26 cellular contexts compared by ENCODE assay signal in the genomic region with DNA sequence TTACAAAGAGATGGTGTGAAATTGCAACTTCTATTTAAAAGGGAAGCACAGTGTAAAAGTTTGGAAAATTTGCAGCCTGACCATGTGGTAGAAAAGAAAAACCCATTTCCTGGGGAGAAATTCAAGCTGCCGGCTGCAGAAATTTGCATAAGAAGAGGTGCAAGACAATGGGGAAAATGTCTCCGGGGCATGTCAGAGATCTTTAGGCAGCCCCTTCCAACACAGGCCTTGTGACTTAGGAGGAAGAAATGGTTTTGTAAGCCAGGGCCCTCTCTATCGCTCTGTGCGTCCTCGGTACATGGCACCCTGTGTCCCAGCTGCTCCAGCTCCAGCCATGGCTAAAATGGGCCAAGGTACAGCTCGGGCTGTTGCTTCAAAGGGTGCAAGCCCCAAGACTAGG. TPM values are rescaled to one million over a fixed set of nuclear protein-coding genes. Genes with fewer than 3 reads are reported as not detected.
"Had no signal": no experiment of that assay in that cellular context is flagged by ENCODE, and none has a peak within 500 bp of the region (broad histone marks: within the 10 kb centered on the region; RNA-seq: fewer than 3 reads in every experiment).

No MANE protein-coding gene starts in this region.

- H3K9ac ChIP-seq: neural progenitor cell, parathyroid adenoma had no signal

- H3K36me3 ChIP-seq: colonic mucosa, gastroesophageal sphincter, heart left ventricle, left lung, neural progenitor cell, stomach, thyroid gland had no signal

- H3K79me2 ChIP-seq: hepatocyte, parathyroid adenoma had no signal

- ATAC-seq: esophagus mucosa; foreskin keratinocyte; gastroesophageal sphincter; heart left ventricle; left cardiac atrium; left lung; naive thymus-derived CD4-positive, alpha-beta T cell; sciatic nerve; stimulated activated effector memory CD8-positive, alpha-beta T cell treated with anti-CD3 and anti-CD28 coated beads, Interleukin-12 subunit alpha, Interleukin-12 subunit beta, amount 100 ng/mL, for 72 hours had no signal

- H3K27me3 ChIP-seq: colonic mucosa, foreskin keratinocyte, gastroesophageal sphincter, heart left ventricle, hepatocyte, left lung, neural progenitor cell, stomach, thyroid gland had no signal

- H3K4me1 ChIP-seq: colonic mucosa, parathyroid adenoma, thyroid gland had no signal

- DNase-seq: colonic mucosa; effector CD8-positive, alpha-beta T cell; endodermal cell; foreskin keratinocyte; heart left ventricle; left cardiac atrium; left lung; mesenchymal stem cell; midbrain; naive thymus-derived CD4-positive, alpha-beta T cell; stimulated activated CD4-positive, alpha-beta T cell treated with anti-CD3 and anti-CD28 coated beads, Interleukin-2, amount 100 ng/mL, for 24 hours; stimulated activated CD4-positive, alpha-beta T cell treated with anti-CD3 and anti-CD28 coated beads, Interleukin-4, amount 100 ng/mL, for 24 hours; stimulated activated naive CD4-positive, alpha-beta T cell treated with Interleukin-2 at 50 U/mL for 16 hours; stomach; thyroid gland; trophoblast cell had no signal

- H3K27ac ChIP-seq: colonic mucosa, epithelial cell of prostate, foreskin keratinocyte, gastroesophageal sphincter, heart left ventricle, hepatocyte, left lung, neural progenitor cell, parathyroid adenoma, stomach, thyroid gland had no signal

- H3K4me3 ChIP-seq: colonic mucosa, gastroesophageal sphincter, heart left ventricle, hepatocyte, left lung, neural progenitor cell, stomach, thyroid gland had no signal

- H3K9me3 ChIP-seq: colonic mucosa, gastroesophageal sphincter, left lung, thyroid gland had no signal

- H3K4me2 ChIP-seq: hepatocyte, neural progenitor cell had no signal

RNA-seq across cellular contexts. Expression of a gene that starts 40.4 kb away (rescaled TPM):
- total RNA-seq: colonic mucosa; endodermal cell; esophagus mucosa; foreskin keratinocyte; hepatocyte; lung microvascular endothelial cell; naive thymus-derived CD4-positive, alpha-beta T cell; progenitor cell of endocrine pancreas had no signal
- polyA plus RNA-seq: foreskin keratinocyte; naive thymus-derived CD4-positive, alpha-beta T cell; stomach had no signal

RNA-seq across cellular contexts. Expression of a gene that starts 54.5 kb away (rescaled TPM):
- total RNA-seq: naive thymus-derived CD4-positive, alpha-beta T cell had no signal
- polyA plus RNA-seq: naive thymus-derived CD4-positive, alpha-beta T cell had no signal
